Comparison of ENCODE assay signal across 23 cellular contexts in the genomic region with DNA sequence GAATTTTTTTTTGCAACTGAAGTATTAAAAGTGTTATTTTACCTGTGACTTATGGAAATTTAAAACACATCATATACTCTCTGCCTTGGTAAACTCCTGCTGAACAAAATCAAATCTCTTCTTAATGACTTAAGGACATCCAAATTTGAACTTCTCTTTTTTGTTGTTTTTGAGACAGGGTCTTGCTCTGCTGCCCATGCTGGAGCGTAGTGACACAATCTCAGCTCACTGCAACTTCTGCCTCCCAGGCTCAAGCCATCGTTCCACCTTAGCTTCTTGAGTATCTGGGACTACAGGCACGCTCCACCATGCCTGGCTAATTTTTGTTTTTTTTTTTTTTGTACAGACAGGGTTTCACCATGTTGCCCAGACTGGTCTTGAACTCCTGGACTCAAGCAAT. TPM values are rescaled to one million over a fixed set of nuclear protein-coding genes. Genes with fewer than 3 reads are reported as not detected.
"Had no signal": no experiment of that assay in that cellular context is flagged by ENCODE, and none has a peak within 500 bp of the region (broad histone marks: within the 10 kb centered on the region; RNA-seq: fewer than 3 reads in every experiment).

No MANE protein-coding gene starts in this region.

- H3K27ac ChIP-seq: ascending aorta, cardiac muscle cell, SJCRH30, SK-N-MC, VCaP had no signal

- H3K4me3 Mint-ChIP-seq: activated CD8-positive, alpha-beta T cell treated with anti-CD3 and anti-CD28 coated beads for 36 hours; activated naive CD8-positive, alpha-beta T cell treated with anti-CD3 and anti-CD28 coated beads, Interleukin-2, amount 10 ng/mL, durations not matched to agents 7 days and 5 days; activated T-cell treated with anti-CD3 and anti-CD28 coated beads, Interleukin-2, amount 50 U/mL, for 72 hours; central memory CD8-positive, alpha-beta T cell had no signal

- H3K4me3 ChIP-seq: ascending aorta, cardiac muscle cell, MG63, SJCRH30, SK-N-MC had no signal

- H3K36me3 ChIP-seq: ascending aorta, cardiac muscle cell, MG63, SJCRH30 had no signal

- H3K9me3 ChIP-seq: ascending aorta, MG63, SJCRH30 had no signal

- H3K27me3 Mint-ChIP-seq: activated CD8-positive, alpha-beta T cell treated with anti-CD3 and anti-CD28 coated beads for 36 hours; activated naive CD4-positive, alpha-beta T cell treated with anti-CD3 and anti-CD28 coated beads, Interleukin-2, amount 50 U/mL, for 24 hours; activated naive CD8-positive, alpha-beta T cell treated with anti-CD3 and anti-CD28 coated beads, Interleukin-2, amount 10 ng/mL, durations not matched to agents 7 days and 5 days; central memory CD8-positive, alpha-beta T cell had no signal

- H3K4me1 ChIP-seq: ascending aorta, SJCRH30 had no signal

- H3K27me3 ChIP-seq: ascending aorta had no signal

- DNase-seq: activated CD4-positive, alpha-beta T cell treated with anti-CD3 and anti-CD28 coated beads for 1 hour; activated CD4-positive, CD25-positive, alpha-beta regulatory T cell; activated gamma-delta T cell; activated naive CD8-positive, alpha-beta T cell treated with anti-CD3 and anti-CD28 coated beads, Interleukin-2, amount 10 ng/mL, durations not matched to agents 7 days and 5 days; activated T-cell treated with anti-CD3 and anti-CD28 coated beads, Interleukin-2, amount 50 U/mL, for 1 hour; amygdala; NCI-H1048; NCI-H1105 treated with DMSO at 0.1 percent for 48 hours; NCI-H2081 treated with DMSO at 0.1 percent for 48 hours; NCI-H226; NCI-H524 treated with DMSO at 0.1 percent for 48 hours had no signal

- H3K9me3 Mint-ChIP-seq: activated CD8-positive, alpha-beta T cell treated with anti-CD3 and anti-CD28 coated beads for 36 hours; activated naive CD4-positive, alpha-beta T cell treated with anti-CD3 and anti-CD28 coated beads, Interleukin-2, amount 50 U/mL, for 24 hours; activated naive CD8-positive, alpha-beta T cell treated with anti-CD3 and anti-CD28 coated beads, Interleukin-2, amount 10 ng/mL, durations not matched to agents 7 days and 5 days; activated T-cell treated with anti-CD3 and anti-CD28 coated beads, Interleukin-2, amount 50 U/mL, for 72 hours; activated T-helper 2 cell treated with anti-CD3 and anti-CD28 coated beads, Interferon-gamma antibody, Interleukin-2, Interleukin-4, amounts not matched to agents 10 μg/mL and 5 μg/mL and 100 μg/mL, durations not matched to agents 14 hours and 24 hours and 36 hours; central memory CD8-positive, alpha-beta T cell had no signal

RNA-seq across cellular contexts. Expression of a gene that starts 56.1 kb away (rescaled TPM):
- total RNA-seq: ascending aorta, RPMI7951, SJCRH30 had no signal
- polyA plus RNA-seq: cardiac muscle cell had no signal
